1 cellular context compared by ENCODE assay signal in genomic region chr20:23640018-23640872, GRCh38.
A peak's percentile ranks its signal among the peaks of the same experiment; 100 is the strongest.
TF ChIP-seq lines count a peak whose summit lies in the region.

No MANE protein-coding gene starts in this region.

TF ChIP-seq in HepG2, 621 proteins besides CTCF, POLR2A, EP300 and RAD21 (continued from another document):
- 0 out of 2 replicates have a peak, but pooled peaks have one; percentile 16 for TF ChIP-seq ZNF280D (CRISPR knock-in tag; IDR thresholded peaks at IDR 0.05)
- TF ChIP-seq MIXL1 (CRISPR knock-in tag; IDR thresholded peaks at IDR 0.05), result no peak
- peak; percentile 51; the same call in 1 of the 2 replicates for TF ChIP-seq SP5 (CRISPR knock-in tag; IDR thresholded peaks at IDR 0.05; ENCODE audit: borderline replicate concordance, low read depth)
- TF ChIP-seq SIX1 (CRISPR knock-in tag; IDR thresholded peaks at IDR 0.05; ENCODE audit: borderline replicate concordance), result no peak
- TF ChIP-seq ZNF724P (CRISPR knock-in tag; IDR thresholded peaks at IDR 0.05; ENCODE audit: borderline replicate concordance), result peak; percentile 13; the same call in 1 of the 2 replicates
- TF ChIP-seq SP1 (IDR thresholded peaks at IDR 0.05), result no peak
- TF ChIP-seq SP1 (CRISPR knock-in tag; IDR thresholded peaks at IDR 0.05), result 0 out of 2 replicates have a peak, but pooled peaks have one; percentile 25
- TF ChIP-seq HOXA9 (CRISPR knock-in tag; IDR thresholded peaks at IDR 0.05; ENCODE audit: borderline replicate concordance), result no peak
- no peak for TF ChIP-seq ZBTB7A (CRISPR knock-in tag; IDR thresholded peaks at IDR 0.05)
- 0 out of 2 replicates have a peak, but pooled peaks have one; percentile 24 for TF ChIP-seq ZNF703 (CRISPR knock-in tag; IDR thresholded peaks at IDR 0.05; ENCODE audit: borderline replicate concordance)
- TF ChIP-seq POLR2G (IDR thresholded peaks at IDR 0.05; ENCODE audit: low read depth, low read length), result peak; percentile 45; the same call in 1 of the 2 replicates
- no peak for TF ChIP-seq DBP (CRISPR knock-in tag; IDR thresholded peaks at IDR 0.05; ENCODE audit: not compliant biosample characterization)
- peak; percentile 34 for TF ChIP-seq ZFX (CRISPR knock-in tag; IDR thresholded peaks at IDR 0.05; ENCODE audit: low read depth)
- TF ChIP-seq SAP130 (CRISPR knock-in tag; IDR thresholded peaks at IDR 0.05; ENCODE audit: low read depth), result peak; percentile 45
- TF ChIP-seq ZNF891 (CRISPR knock-in tag; IDR thresholded peaks at IDR 0.05), result 0 out of 2 replicates have a peak, but pooled peaks have one; percentile 42
- TF ChIP-seq ZNF142 (CRISPR knock-in tag; IDR thresholded peaks at IDR 0.05), result no peak
- no peak; the same call in 1 of the 2 replicates for TF ChIP-seq ZNF230 (CRISPR knock-in tag; IDR thresholded peaks at IDR 0.05)
- peak; percentile 48; the same call in 1 of the 2 replicates for TF ChIP-seq SOX13 (IDR thresholded peaks at IDR 0.05)
- peak in 1 of 2 experiments; percentile 65; a peak in 2 of 4 replicates for TF ChIP-seq SOX13 (CRISPR knock-in tag; conservative IDR thresholded peaks at IDR 0.05 in 1 of 2, IDR thresholded peaks at IDR 0.05 in 1 of 2)
- no peak for TF ChIP-seq RORA (CRISPR knock-in tag; IDR thresholded peaks at IDR 0.05)
- no peak; the same call in 1 of the 2 replicates for TF ChIP-seq ETV6 (CRISPR knock-in tag; conservative IDR thresholded peaks at IDR 0.05)
- 0 out of 2 replicates have a peak, but pooled peaks have one; percentile 28 for TF ChIP-seq MED13 (CRISPR knock-in tag; IDR thresholded peaks at IDR 0.05)
- TF ChIP-seq MEIS2 (CRISPR knock-in tag; IDR thresholded peaks at IDR 0.05), result 0 out of 2 replicates have a peak, but pooled peaks have one; percentile 13
- TF ChIP-seq ZKSCAN8 (CRISPR knock-in tag; IDR thresholded peaks at IDR 0.05; ENCODE audit: borderline replicate concordance), result no peak
